8 cellular contexts compared by ENCODE assay signal in the genomic region with DNA sequence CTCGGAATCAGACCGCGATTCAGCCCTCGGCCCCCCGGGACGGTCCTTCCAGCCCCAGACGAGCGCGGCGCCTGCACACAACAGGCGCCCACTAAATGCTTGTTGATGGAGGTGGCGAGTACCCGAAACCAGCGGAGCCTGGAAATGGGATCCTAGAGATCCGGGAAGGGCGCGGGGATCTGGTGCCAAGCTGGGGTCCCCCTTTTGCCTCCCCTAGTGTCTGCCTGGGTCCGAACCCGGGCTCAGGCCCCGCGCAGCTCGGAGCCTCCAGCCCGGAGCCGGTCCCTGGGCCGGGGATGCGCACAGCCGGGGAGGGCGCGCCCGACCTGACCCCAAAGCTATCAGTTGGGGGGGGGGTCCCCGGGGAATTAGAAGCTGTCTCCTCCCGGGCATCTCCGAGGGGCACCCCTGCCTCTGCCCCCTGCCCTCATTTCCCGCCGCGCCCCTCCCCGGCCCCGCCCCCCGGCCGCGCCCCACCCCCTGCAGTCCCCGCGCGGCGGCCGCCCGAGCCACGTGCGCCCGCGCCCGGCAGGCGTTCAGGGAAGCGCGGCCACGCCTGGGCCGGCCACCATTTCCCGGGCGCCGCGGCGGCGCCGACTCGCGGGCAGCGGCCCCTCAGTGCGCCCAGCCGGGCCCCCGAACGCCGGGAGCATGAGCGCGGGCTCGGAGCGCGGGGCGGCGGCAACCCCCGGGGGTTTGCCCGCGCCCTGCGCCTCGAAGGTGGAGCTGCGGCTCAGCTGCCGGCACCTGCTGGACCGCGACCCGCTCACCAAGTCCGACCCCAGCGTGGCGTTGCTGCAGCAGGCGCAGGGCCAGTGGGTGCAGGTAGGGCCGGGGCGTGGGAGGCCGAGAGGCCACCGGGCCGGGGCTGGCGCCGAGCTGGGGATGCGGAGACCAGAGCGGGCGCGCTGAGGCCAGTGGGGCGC. TPM values are rescaled to one million over a fixed set of nuclear protein-coding genes. Genes with fewer than 3 reads are reported as not detected.
DNase-seq lines count a peak whose midpoint lies in the region; ATAC-seq, FAIRE-seq and TF ChIP-seq lines count a peak whose summit lies in the region.

A gene (plus strand): TSS at position 512 of the 926 bp plus-strand sequence. CDS start 140 bp downstream, at position 652.

- H2AFZ ChIP-seq in H9 (ENCODE audit: low read length): no peak within 1 kb of the TSS

- FAIRE-seq in kidney (lab: Jason Lieb, UNC): no peak

- no peak within 1 kb of the TSS for H2BK120ac ChIP-seq in H9 (ENCODE audit: low read depth, low read length, poor library complexity, severe bottlenecking)

- H3T11ph ChIP-seq in H9 (ENCODE audit: low read length): no peak within 1 kb of the TSS

- H3K18ac ChIP-seq in H9 (ENCODE audit: insufficient read length, low read depth, low read length): no peak within 1 kb of the TSS

- H3K4me3 ChIP-seq in kidney (ENCODE audit: low read length in 2 of 2): no peak within 1 kb of the TSS

- H3K4me1 ChIP-seq in H9 (ENCODE audit: insufficient read depth, low read length): no peaks in the 10 kb centered on the region
- H3K4me1 ChIP-seq in kidney (ENCODE audit: control insufficient read depth in 1 of 2, insufficient read depth in 1 of 2, low read depth in 1 of 2, low read length in 2 of 2): peaks cover 8 to 10% of the 10 kb centered on the region in 2 donors

- H3K56ac ChIP-seq in H9 (ENCODE audit: insufficient read length, low read depth, low read length): no peak within 1 kb of the TSS

- no peak for TF ChIP-seq CTCF in CD4-positive, alpha-beta T cell (IDR thresholded peaks at IDR 0.05)
- TF ChIP-seq CTCF in H9 (conservative IDR thresholded peaks at IDR 0.05) (no peak), kidney (IDR thresholded peaks at IDR 0.05; ENCODE audit: borderline replicate concordance, extremely low read depth, insufficient read depth) (no peak)

- no peak within 1 kb of the TSS for H3K23ac ChIP-seq in H9 (ENCODE audit: insufficient read length, low read depth, low read length)

- peak within 1 kb of the TSS; percentile 45 for H3K4me3 Mint-ChIP-seq in CD4-positive, alpha-beta T cell
- H3K4me3 Mint-ChIP-seq in H9: peak within 1 kb of the TSS; percentile 65 to 86
- peak within 1 kb of the TSS; percentile 33 for H3K4me3 Mint-ChIP-seq in activated naive CD4-positive, alpha-beta T cell treated with anti-CD3 and anti-CD28 coated beads, Interleukin-2, amount 10 ng/mL, durations not matched to agents 7 days and 5 days

- H3K27me3 ChIP-seq in CD4-positive, alpha-beta T cell (ENCODE audit: control insufficient read depth, insufficient read depth, low read length): peaks cover 14% of the 10 kb centered on the region
- H3K27me3 ChIP-seq in H9 (ENCODE audit: insufficient read depth, low read length): peaks cover 3% of the 10 kb centered on the region; the same call in 1 of the 2 replicates

- no peak within 1 kb of the TSS for H3K27ac ChIP-seq in CD4-positive, alpha-beta T cell (ENCODE audit: low read depth, low read length)
- no peak within 1 kb of the TSS for H3K27ac ChIP-seq in H9 (ENCODE audit: insufficient read length, low read depth, low read length)
- no peak within 1 kb of the TSS for H3K27ac ChIP-seq in kidney (ENCODE audit: low read depth in 2 of 2, low read length in 2 of 2)

- H3K36me3 ChIP-seq in kidney (ENCODE audit: control insufficient read depth in 1 of 2, insufficient read depth in 2 of 2, low read length in 2 of 2): no peaks in the 10 kb centered on the region

- H3K79me1 ChIP-seq in H9 (ENCODE audit: insufficient read depth, low read depth, low read length, poor library complexity, severe bottlenecking): no peaks in the 10 kb centered on the region

- ATAC-seq in CD4-positive, alpha-beta T cell (ENCODE audit: poor library complexity): peak; percentile 25
- no peak for ATAC-seq in GM21717 (IDR thresholded peaks at IDR 0.05; ENCODE audit: unreplicated experiment)

- H4K91ac ChIP-seq in H9 (ENCODE audit: insufficient read length, low read depth, low read length): no peak within 1 kb of the TSS

- H3K4ac ChIP-seq in H9 (ENCODE audit: low read depth, low read length): no peak within 1 kb of the TSS

- peak within 1 kb of the TSS; percentile 77; the same call in 1 of the 2 replicates for H3K14ac ChIP-seq in H9 (ENCODE audit: insufficient read depth, low read length)

- DNase-seq in CD4-positive, alpha-beta T cell: peak in 1 of 10 experiments; percentile 3
- DNase-seq in H9: no peak
- DNase-seq in activated naive CD4-positive, alpha-beta T cell treated with anti-CD3 and anti-CD28 coated beads, Interleukin-2, amount 10 ng/mL, durations not matched to agents 7 days and 5 days: no peak
- DNase-seq in kidney: peak; percentile 73
- no peak for DNase-seq in NCI-H187 (lab: John Stamatoyannopoulos, UW)
- DNase-seq in NCI-H1092 treated with DMSO at 0.1 percent for 48 hours (lab: John Stamatoyannopoulos, UW): no peak
- no peak for DNase-seq in NCI-H2196 treated with DMSO at 0.1 percent for 48 hours (lab: John Stamatoyannopoulos, UW; ENCODE audit: unreplicated experiment)

- POLR2A ChIA-PET in CD4-positive, alpha-beta T cell (lab: Charles Lee): interaction anchor here (0.7 to 1.1 kb wide), 2 partner anchors 18 to 342 kb away, joined by 3 read pairs; no protein-coding TSS in a partner anchor

- H4K8ac ChIP-seq in H9 (replicated peaks; ENCODE audit: insufficient read length, low read depth, low read length): no peak within 1 kb of the TSS

- CTCF ChIA-PET in CD4-positive, alpha-beta T cell (lab: Charles Lee): no interaction called here
- CTCF ChIA-PET in activated naive CD4-positive, alpha-beta T cell treated with anti-CD3 and anti-CD28 coated beads, Interleukin-2, amount 10 ng/mL, durations not matched to agents 7 days and 5 days (lab: Charles Lee): no interaction called here

- peaks cover 20% of the 10 kb centered on the region for H3K27me3 Mint-ChIP-seq in CD4-positive, alpha-beta T cell
- H3K27me3 Mint-ChIP-seq in H9 (ENCODE audit: low read depth): peaks cover 57% of the 10 kb centered on the region
- H3K27me3 Mint-ChIP-seq in activated naive CD4-positive, alpha-beta T cell treated with anti-CD3 and anti-CD28 coated beads, Interleukin-2, amount 10 ng/mL, durations not matched to agents 7 days and 5 days: peaks cover 71% of the 10 kb centered on the region

- no peak within 1 kb of the TSS for H2BK5ac ChIP-seq in H9 (ENCODE audit: insufficient read length, low read length)

- H3K9ac ChIP-seq in H9 (ENCODE audit: extremely low read depth, insufficient read length, low read length): no peak within 1 kb of the TSS
- H3K9ac ChIP-seq in kidney (ENCODE audit: low read length in 2 of 2): no peak within 1 kb of the TSS

- H2BK20ac ChIP-seq in H9 (ENCODE audit: low read depth, low read length, poor library complexity, severe bottlenecking): no peak within 1 kb of the TSS

- peaks cover 11% of the 10 kb centered on the region for H3K23me2 ChIP-seq in H9 (ENCODE audit: insufficient read length, low read depth, low read length, poor library complexity, severe bottlenecking)

- no peaks in the 10 kb centered on the region for H4K20me1 ChIP-seq in H9 (ENCODE audit: control insufficient read depth, insufficient read depth, insufficient read length)

- intact Hi-C loops in CD4-positive, alpha-beta T cell (cut with DNase I, micrococcal nuclease): loop anchor here in 1 of 2 experiments (1.0 to 10.0 kb wide), 2 partner anchors 66 to 289 kb away; no protein-coding TSS in a partner anchor
- intact Hi-C loops in kidney (cut with DNase I): loop anchor here (10.0 kb wide), 1 partner anchor 69 kb away; no protein-coding TSS in a partner anchor

- no peaks in the 10 kb centered on the region for H3K36me3 Mint-ChIP-seq in CD4-positive, alpha-beta T cell (ENCODE audit: low read depth)
- peaks cover 0 to 6% (median 4%) of the 10 kb centered on the region in 3 experiments; a peak in 5 of 7 replicates for H3K36me3 Mint-ChIP-seq in H9 (ENCODE audit: insufficient read depth in 1 of 3, low read depth in 3 of 3)
- H3K36me3 Mint-ChIP-seq in activated naive CD4-positive, alpha-beta T cell treated with anti-CD3 and anti-CD28 coated beads, Interleukin-2, amount 10 ng/mL, durations not matched to agents 7 days and 5 days: no peaks in the 10 kb centered on the region

- H3K4me1 Mint-ChIP-seq in CD4-positive, alpha-beta T cell (ENCODE audit: low read depth): peaks cover 16% of the 10 kb centered on the region
- peaks cover 2 to 6% of the 10 kb centered on the region in 2 experiments; a peak in 2 of 4 replicates for H3K4me1 Mint-ChIP-seq in H9
- peaks cover 26% of the 10 kb centered on the region for H3K4me1 Mint-ChIP-seq in activated naive CD4-positive, alpha-beta T cell treated with anti-CD3 and anti-CD28 coated beads, Interleukin-2, amount 10 ng/mL, durations not matched to agents 7 days and 5 days

- no peak within 1 kb of the TSS for H2AK5ac ChIP-seq in H9 (ENCODE audit: insufficient read length, low read length)

- H3K4me2 ChIP-seq in H9 (ENCODE audit: insufficient read depth, insufficient read length, low read length): peak within 1 kb of the TSS; percentile 54

- no peaks in the 10 kb centered on the region for H3K9me3 Mint-ChIP-seq in CD4-positive, alpha-beta T cell
- H3K9me3 Mint-ChIP-seq in H9: no peaks in the 10 kb centered on the region
- H3K9me3 Mint-ChIP-seq in activated naive CD4-positive, alpha-beta T cell treated with anti-CD3 and anti-CD28 coated beads, Interleukin-2, amount 10 ng/mL, durations not matched to agents 7 days and 5 days: no peaks in the 10 kb centered on the region

- no peaks in the 10 kb centered on the region for H3K79me2 ChIP-seq in H9 (ENCODE audit: insufficient read depth, low read length)

- no peak within 1 kb of the TSS for H3K27ac Mint-ChIP-seq in CD4-positive, alpha-beta T cell
- no peak within 1 kb of the TSS for H3K27ac Mint-ChIP-seq in H9
- no peak within 1 kb of the TSS for H3K27ac Mint-ChIP-seq in activated naive CD4-positive, alpha-beta T cell treated with anti-CD3 and anti-CD28 coated beads, Interleukin-2, amount 10 ng/mL, durations not matched to agents 7 days and 5 days

- no peaks in the 10 kb centered on the region for H3K9me3 ChIP-seq in CD4-positive, alpha-beta T cell (ENCODE audit: control insufficient read depth, low read length)
- no peaks in the 10 kb centered on the region for H3K9me3 ChIP-seq in H9 (ENCODE audit: control insufficient read depth, low read depth, low read length)
- H3K9me3 ChIP-seq in kidney (ENCODE audit: control insufficient read depth in 1 of 2, low read length in 2 of 2): no peaks in the 10 kb centered on the region

- H2BK12ac ChIP-seq in H9 (ENCODE audit: insufficient read length, low read depth, low read length): no peak within 1 kb of the TSS

- no peak within 1 kb of the TSS for H4K5ac ChIP-seq in H9 (ENCODE audit: insufficient read length, low read depth, low read length)

- no CpG with 5 or more reads among the region's 105 CpGs for WGBS in H9 (ENCODE audit: extremely low coverage, insufficient read length, low lambda C conversion rate)

- H2BK15ac ChIP-seq in H9 (ENCODE audit: low read depth, low read length): no peak within 1 kb of the TSS

RNA-seq across cellular contexts. Expression of the gene that starts here (rescaled TPM):
- total RNA-seq in CD4-positive, alpha-beta T cell: 1 to 10 TPM; 1.0 to 1.3 TPM
- total RNA-seq in H9 (2021) (22.5 and 23.4 TPM in 2 replicates), kidney (13.7 TPM)
- 1.5 TPM for polyA plus RNA-seq in kidney (ENCODE audit: insufficient read depth, low read depth, low replicate concordance)
